ENCODE assay signal across 9 cellular contexts in genomic region chr9:124045076-124045829, GRCh38.
DNase-seq lines count a peak whose midpoint lies in the region; ATAC-seq lines count a peak whose summit lies in the region.
"Had no signal": no experiment of that assay in that cellular context is flagged by ENCODE, and none has a peak within 500 bp of the region (broad histone marks: within the 10 kb centered on the region; RNA-seq: fewer than 3 reads in every experiment).

No MANE protein-coding gene starts in this region.

- H3K36me3 ChIP-seq in iPS-15b (ENCODE audit: control insufficient read depth, insufficient read depth, low read length): no peaks in the 10 kb centered on the region

- peaks cover 59% of the 10 kb centered on the region for H3K27me3 ChIP-seq in iPS-15b (ENCODE audit: control insufficient read depth, insufficient read depth, low read length)

- peak overlapping the region; percentile 61 for H3K4me3 ChIP-seq in iPS-15b (ENCODE audit: low read depth, low read length)

- H3K9me3 Mint-ChIP-seq in stimulated activated naive CD8-positive, alpha-beta T cell treated with anti-CD3 and anti-CD28 coated beads, Interleukin-15, amount 100 ng/mL, for 72 hours: no peaks in the 10 kb centered on the region
- H3K9me3 Mint-ChIP-seq: activated T-cell treated with anti-CD3 and anti-CD28 coated beads, Interleukin-2, amount 50 U/mL, for 4 hours had no signal

- H3K4me1 Mint-ChIP-seq in stimulated activated naive CD8-positive, alpha-beta T cell treated with anti-CD3 and anti-CD28 coated beads, Interleukin-15, amount 100 ng/mL, for 72 hours: peaks cover 10% of the 10 kb centered on the region

- no peak overlapping the region for H3K9ac ChIP-seq in iPS-15b (ENCODE audit: low read depth, low read length)

- no peaks in the 10 kb centered on the region for H3K9me3 ChIP-seq in iPS-15b (ENCODE audit: control insufficient read depth, insufficient read depth, low read length)

- peak overlapping the region in 1 of 2 donors; percentile 45 for H3K4me3 Mint-ChIP-seq in stimulated activated naive CD8-positive, alpha-beta T cell treated with anti-CD3 and anti-CD28 coated beads, Interleukin-15, amount 100 ng/mL, for 72 hours
- H3K4me3 Mint-ChIP-seq: activated T-cell treated with anti-CD3 and anti-CD28 coated beads, Interleukin-2, amount 50 U/mL, for 4 hours had no signal

- peak; percentile 45 for ATAC-seq in stimulated activated naive CD8-positive, alpha-beta T cell treated with anti-CD3 and anti-CD28 coated beads, Interleukin-15, amount 100 ng/mL, for 72 hours
- ATAC-seq in GM18520 (IDR thresholded peaks at IDR 0.05; ENCODE audit: unreplicated experiment): no peak

- peaks cover 89% of the 10 kb centered on the region for H3K27me3 Mint-ChIP-seq in stimulated activated naive CD8-positive, alpha-beta T cell treated with anti-CD3 and anti-CD28 coated beads, Interleukin-15, amount 100 ng/mL, for 72 hours

- H3K27ac Mint-ChIP-seq in stimulated activated naive CD8-positive, alpha-beta T cell treated with anti-CD3 and anti-CD28 coated beads, Interleukin-15, amount 100 ng/mL, for 72 hours: no peak overlapping the region

- peak; percentile 37 for DNase-seq in NCI-H146 (lab: John Stamatoyannopoulos, UW)
- no peak for DNase-seq in NCI-H146 treated with DMSO at 0.1 percent for 48 hours (lab: John Stamatoyannopoulos, UW; ENCODE audit: unreplicated experiment)
- peak; percentile 74 for DNase-seq in amniotic epithelial cell (ENCODE audit: low read depth)
- DNase-seq in stimulated activated naive CD8-positive, alpha-beta T cell treated with anti-CD3 and anti-CD28 coated beads, Interleukin-15, amount 100 ng/mL, for 72 hours: no peak
- DNase-seq in NCI-H446 treated with DMSO at 0.1 percent for 48 hours (lab: John Stamatoyannopoulos, UW): no peak
- no peak for DNase-seq in activated CD4-positive, alpha-beta T cell treated with anti-CD3 and anti-CD28 coated beads for 1 hour
- DNase-seq: activated T-cell treated with anti-CD3 and anti-CD28 coated beads, Interleukin-2, amount 50 U/mL, for 4 hours had no signal

- no peaks in the 10 kb centered on the region for H3K4me1 ChIP-seq in iPS-15b (ENCODE audit: control insufficient read depth, insufficient read depth, low read length)

Comparison
In these comparisons a context has a peak if more than half of its experiments do, and no peak if none do; other contexts are left out.
1. DNase-seq: peak in NCI-H146 (single experiment) and amniotic epithelial cell (single experiment); none in NCI-H146 treated with DMSO at 0.1 percent for 48 hours (single experiment), stimulated activated naive CD8-positive, alpha-beta T cell treated with anti-CD3 and anti-CD28 coated beads, Interleukin-15, amount 100 ng/mL, for 72 hours (0 of 2), NCI-H446 treated with DMSO at 0.1 percent for 48 hours (single experiment) and activated CD4-positive, alpha-beta T cell treated with anti-CD3 and anti-CD28 coated beads for 1 hour (single experiment).